In genomic region chr10:3452683-3453388, GRCh38 we compare ENCODE assay signal across 8 cellular contexts.
DNase-seq lines count a peak whose midpoint lies in the region; ATAC-seq, FAIRE-seq and TF ChIP-seq lines count a peak whose summit lies in the region.

No MANE protein-coding gene starts in this region.

- H2BK5ac ChIP-seq in H1 (ENCODE audit: low read depth, low read length): peak overlapping the region; percentile 46; the same call in 1 of the 2 replicates

- TF ChIP-seq EP300 in H1 (IDR thresholded peaks at IDR 0.05; ENCODE audit: borderline replicate concordance in 1 of 2, low read depth in 2 of 2, low read length in 2 of 2): no peak

- H3K4me1 Mint-ChIP-seq in activated T-cell treated with anti-CD3 and anti-CD28 coated beads, Interleukin-2, amount 50 U/mL, for 72 hours (ENCODE audit: low read depth): peaks cover 37% of the 10 kb centered on the region

- H3K9me3 ChIP-seq in H1 (ENCODE audit: insufficient read depth in 2 of 2, low read depth in 1 of 2, low read length in 1 of 2) (0 out of 4 replicates have a peak, but pooled peaks cover 0 to 3% of the 10 kb centered on the region in 2 experiments), mesodermal cell (ENCODE audit: control insufficient read depth, low read length) (no peaks in the 10 kb centered on the region), vagina (no peaks in the 10 kb centered on the region)

- H3K4me2 ChIP-seq in H1 (ENCODE audit: insufficient read depth in 1 of 2, low read depth in 2 of 2, low read length in 2 of 2): peak overlapping the region in 1 of 2 experiments; percentile 21; a peak in 1 of 4 replicates

- H3K23me2 ChIP-seq in H1 (ENCODE audit: low read depth, low read length): no peaks in the 10 kb centered on the region

- DNase-seq in activated T-cell treated with anti-CD3 and anti-CD28 coated beads, Interleukin-2, amount 50 U/mL, for 72 hours: no peak
- DNase-seq in activated T-cell treated with anti-CD3 and anti-CD28 coated beads for 4 hours (no peak), H1 (ENCODE audit: low read depth in 1 of 2, low spot score in 2 of 2) (no peak), vagina (ENCODE audit: extremely low spot score in 2 of 2) (no peak), cortex of kidney (lab: John Stamatoyannopoulos, UW) (no peak), NCI-H1417 (lab: John Stamatoyannopoulos, UW) (no peak), NOMO-1 treated with DMSO at 0.1 percent for 48 hours (lab: John Stamatoyannopoulos, UW; ENCODE audit: unreplicated experiment) (no peak)

- H3K56ac ChIP-seq in H1 (replicated peaks; ENCODE audit: insufficient read length, low read depth, low read length): no peak overlapping the region

- no peak for FAIRE-seq in H1 (lab: Jason Lieb, UNC)

- no peak overlapping the region for H3K18ac ChIP-seq in H1 (ENCODE audit: extremely low read depth, low read length)

- peak overlapping the region; percentile 71 for H3K4ac ChIP-seq in H1 (replicated peaks; ENCODE audit: insufficient read length, low read depth, low read length)

- intact Hi-C loops in vagina (cut with DNase I): loop anchor here (10.0 kb wide), 1 partner anchor 208 kb away; no protein-coding TSS in a partner anchor

- H2BK15ac ChIP-seq in H1 (ENCODE audit: low read length): no peak overlapping the region

- 69% methylated on average over 7 of the region's 7 CpGs; no CpG with 5 or more reads in 1 of the 2 experiments for WGBS in H1 (ENCODE audit: extremely low coverage in 1 of 2, insufficient coverage in 1 of 2, insufficient read length in 1 of 2, insufficient replicate concordance in 2 of 2, low coverage in 1 of 2, low lambda C conversion rate in 2 of 2, missing lambda C conversion rate in 1 of 2), 2 experiments
- WGBS in mesodermal cell (ENCODE audit: insufficient coverage in 2 of 2), 2 experiments: 36 to 42% methylated on average over 3 to 4 of the region's 7 CpGs

- peak overlapping the region; percentile 27; the same call in 1 of the 2 replicates for H2BK20ac ChIP-seq in H1 (ENCODE audit: low read length)

- CTCF ChIA-PET in H1 (lab: Charles Lee; ENCODE audit: partially characterized antibody): interaction anchor here (1.6 kb wide), 2 partner anchors 9 to 212 kb away, joined by 4 to 9 read pairs; no protein-coding TSS in a partner anchor

- no peak for TF ChIP-seq RAD21 in H1 (IDR thresholded peaks at IDR 0.05 in 1 of 2, conservative IDR thresholded peaks at IDR 0.05 in 1 of 2; ENCODE audit: low read depth in 2 of 2, low read length in 2 of 2)

- peaks cover 0 to 5% of the 10 kb centered on the region in 2 donors for H3K9me3 Mint-ChIP-seq in activated T-cell treated with anti-CD3 and anti-CD28 coated beads, Interleukin-2, amount 50 U/mL, for 72 hours

- H3K27ac Mint-ChIP-seq in activated T-cell treated with anti-CD3 and anti-CD28 coated beads, Interleukin-2, amount 50 U/mL, for 72 hours: peak overlapping the region; percentile 76

- TF ChIP-seq POLR2A in H1 (IDR thresholded peaks at IDR 0.05; ENCODE audit: control extremely low read depth in 1 of 2, low read depth in 2 of 2, low read length in 2 of 2) (no peak), vagina (IDR thresholded peaks at IDR 0.05) (no peak)

- peaks cover 34% of the 10 kb centered on the region for H3K27me3 Mint-ChIP-seq in activated T-cell treated with anti-CD3 and anti-CD28 coated beads, Interleukin-2, amount 50 U/mL, for 72 hours (ENCODE audit: low read depth)

- H4K5ac ChIP-seq in H1 (ENCODE audit: insufficient read length, low read depth, low read length): no peak overlapping the region

- no peaks in the 10 kb centered on the region for H3K79me2 ChIP-seq in H1 (ENCODE audit: control insufficient read depth in 1 of 2, insufficient read depth in 2 of 2, low read length in 2 of 2)

- no peaks in the 10 kb centered on the region for H4K20me1 ChIP-seq in H1 (replicated peaks in 1 of 2; ENCODE audit: control insufficient read depth in 1 of 2, insufficient read depth in 2 of 2, low read length in 2 of 2)

- H2BK12ac ChIP-seq in H1 (ENCODE audit: low read depth, low read length): no peak overlapping the region

- POLR2A ChIA-PET in H1 (lab: Charles Lee; ENCODE audit: partially characterized antibody): no interaction called here

- peak overlapping the region in 1 of 2 donors; percentile 64 for H3K4me3 Mint-ChIP-seq in activated T-cell treated with anti-CD3 and anti-CD28 coated beads, Interleukin-2, amount 50 U/mL, for 72 hours

- H3K9ac ChIP-seq in H1 (replicated peaks in 1 of 4; ENCODE audit: extremely low read depth in 1 of 4, low read depth in 3 of 4, low read length in 3 of 4): no peak overlapping the region

- H3K14ac ChIP-seq in H1 (ENCODE audit: insufficient read length): no peak overlapping the region

- ATAC-seq in activated T-cell treated with anti-CD3 and anti-CD28 coated beads, Interleukin-2, amount 50 U/mL, for 72 hours (replicated peaks in 1 of 2): no peak

- peaks cover 0 to 3% (median 0%) of the 10 kb centered on the region in 4 experiments; a peak in 1 of 7 replicates for H3K27me3 ChIP-seq in H1 (replicated peaks in 1 of 4; ENCODE audit: control insufficient read depth in 3 of 4, extremely low read depth in 1 of 4, insufficient read depth in 3 of 4, low read length in 3 of 4)
- H3K27me3 ChIP-seq in vagina: no peaks in the 10 kb centered on the region

- H3K36me3 Mint-ChIP-seq in activated T-cell treated with anti-CD3 and anti-CD28 coated beads, Interleukin-2, amount 50 U/mL, for 72 hours (ENCODE audit: insufficient read depth in 2 of 2): no peaks in the 10 kb centered on the region

- H2AK5ac ChIP-seq in H1 (ENCODE audit: low read depth, low read length): no peak overlapping the region

- TF ChIP-seq CTCF in H1 (IDR thresholded peaks at IDR 0.05; ENCODE audit: control extremely low read depth in 1 of 3, insufficient read depth in 1 of 3, low read depth in 1 of 3, low read length in 3 of 3): no peak
- TF ChIP-seq CTCF in vagina (IDR thresholded peaks at IDR 0.05): no peak

- no peaks in the 10 kb centered on the region for H3K79me1 ChIP-seq in H1 (ENCODE audit: low read depth, low read length)

- peak overlapping the region; percentile 11 for H4K91ac ChIP-seq in H1 (replicated peaks; ENCODE audit: insufficient read length, low read length)

- H3K4me3 ChIP-seq in H1 (ENCODE audit: extremely low read depth in 1 of 4, insufficient read depth in 2 of 4, low read depth in 3 of 4, low read length in 4 of 4) (peak overlapping the region in 1 of 4 experiments; percentile 18; a peak in 1 of 8 replicates), mesodermal cell (ENCODE audit: extremely low read depth, insufficient read depth, low read length, poor library complexity, severe bottlenecking) (no peak overlapping the region), vagina (no peak overlapping the region)

- H2BK120ac ChIP-seq in H1 (replicated peaks; ENCODE audit: low read depth, low read length): peak overlapping the region; percentile 25

- no peak overlapping the region for H2AFZ ChIP-seq in H1 (ENCODE audit: low read length)

- H3K4me1 ChIP-seq in H1 (replicated peaks in 1 of 4; ENCODE audit: control insufficient read depth in 3 of 4, insufficient read depth in 4 of 4, low read length in 3 of 4) (peaks cover 0 to 15% (median 9%) of the 10 kb centered on the region in 4 experiments; a peak in 5 of 7 replicates), mesodermal cell (ENCODE audit: control insufficient read depth, insufficient read depth, low read length, poor library complexity, severe bottlenecking) (peaks cover 46% of the 10 kb centered on the region), vagina (peaks cover 19% of the 10 kb centered on the region)

- H3K23ac ChIP-seq in H1 (ENCODE audit: insufficient read length): no peak overlapping the region

- H3K36me3 ChIP-seq in H1 (ENCODE audit: control insufficient read depth in 2 of 4, insufficient read depth in 4 of 4, low read length in 3 of 4) (no peaks in the 10 kb centered on the region; a peak in 1 of 8 replicates), mesodermal cell (ENCODE audit: control insufficient read depth, insufficient read depth, low read length) (no peaks in the 10 kb centered on the region), vagina (no peaks in the 10 kb centered on the region)

- no peak overlapping the region for H4K8ac ChIP-seq in H1 (ENCODE audit: extremely low read depth, insufficient read depth, low read length)

- H3K27ac ChIP-seq in H1 (ENCODE audit: low read depth, low read length) (no peak overlapping the region), mesodermal cell (ENCODE audit: low read depth, low read length, severe bottlenecking) (peak overlapping the region; percentile 97), vagina (peak overlapping the region; percentile 80)

TF ChIP-seq in H1, 55 proteins besides CTCF, POLR2A, EP300 and RAD21:
- TF ChIP-seq RFX5 (IDR thresholded peaks at IDR 0.05; ENCODE audit: borderline replicate concordance, low read depth, low read length) (no peak), USF2 (IDR thresholded peaks at IDR 0.05; ENCODE audit: low read length) (no peak), CBX5 (IDR thresholded peaks at IDR 0.05; ENCODE audit: low read depth, low read length) (no peak), SIX5 (IDR thresholded peaks at IDR 0.05; ENCODE audit: low read depth, low read length) (no peak), EGR1 (IDR thresholded peaks at IDR 0.05; ENCODE audit: borderline replicate concordance, low read depth, low read length) (no peak), POLR2AphosphoS5 (IDR thresholded peaks at IDR 0.05; ENCODE audit: low read depth, low read length) (no peak), GTF2F1 (IDR thresholded peaks at IDR 0.05; ENCODE audit: borderline replicate concordance, low read depth, low read length) (no peak), CHD1 (IDR thresholded peaks at IDR 0.05; ENCODE audit: low read depth, low read length) (no peak), BCL11A (IDR thresholded peaks at IDR 0.05; ENCODE audit: low read depth in 2 of 2, low read length in 2 of 2) (no peak), RBBP5 (IDR thresholded peaks at IDR 0.05; ENCODE audit: borderline replicate concordance, low read depth, low read length) (no peak), JUND (IDR thresholded peaks at IDR 0.05; ENCODE audit: low read length) (no peak), HDAC2 (IDR thresholded peaks at IDR 0.05; ENCODE audit: borderline replicate concordance in 1 of 2, low read depth in 2 of 2, low read length in 2 of 2) (no peak)
